ENCODE assay signal across 10 cellular contexts in the genomic region with DNA sequence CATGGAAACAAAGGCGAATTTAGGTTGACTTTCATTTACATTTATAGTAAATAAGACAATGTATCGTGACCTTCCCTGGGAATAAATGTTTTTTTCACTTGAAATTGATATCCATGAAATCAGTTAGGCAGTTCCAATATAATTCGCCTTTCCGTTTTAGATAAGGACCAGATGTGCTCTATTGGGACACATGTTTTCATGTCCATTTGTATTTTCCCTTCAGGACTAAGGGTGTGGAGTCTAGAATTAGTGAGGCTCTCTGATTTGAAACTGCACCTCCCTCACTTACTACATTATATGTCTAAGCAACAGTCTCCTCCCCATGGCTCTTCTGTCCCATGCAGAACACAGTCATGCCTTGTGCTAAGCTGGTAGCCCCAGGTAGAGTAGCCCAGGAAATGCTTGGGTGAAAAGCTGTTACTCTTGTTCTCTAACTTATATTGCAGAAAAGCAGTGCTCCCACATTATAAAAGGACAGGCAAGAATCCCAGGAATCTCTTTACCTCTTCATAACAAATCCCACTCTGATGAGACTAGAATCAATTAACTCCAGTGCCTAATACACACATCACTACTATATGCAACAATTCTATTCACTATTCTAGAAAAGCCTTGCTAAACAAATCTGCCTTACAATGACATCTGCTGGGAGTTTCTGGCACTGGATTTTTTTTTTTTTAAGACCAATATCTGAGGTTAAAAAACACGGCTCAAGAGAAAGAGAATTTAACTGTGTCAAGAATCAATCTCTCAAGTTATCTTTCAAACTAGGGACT.
DNase-seq lines count a peak whose midpoint lies in the region; TF ChIP-seq lines count a peak whose summit lies in the region.
"Had no signal": no experiment of that assay in that cellular context is flagged by ENCODE, and none has a peak within 500 bp of the region (broad histone marks: within the 10 kb centered on the region; RNA-seq: fewer than 3 reads in every experiment).

No MANE protein-coding gene starts in this region.

- no peaks in the 10 kb centered on the region for H3K9me3 ChIP-seq in ovary

- H3K27ac ChIP-seq in ovary = no peak overlapping the region

- TF ChIP-seq CTCF in AG09309 (IDR thresholded peaks at IDR 0.05; ENCODE audit: control insufficient read depth, insufficient read depth, low read depth, low read length, missing control alignments) = peak; percentile 57
- no peak for TF ChIP-seq CTCF in ovary (IDR thresholded peaks at IDR 0.05)

- no peaks in the 10 kb centered on the region for H3K27me3 ChIP-seq in ovary

- TF ChIP-seq EP300 in ovary (IDR thresholded peaks at IDR 0.05) = no peak

- DNase-seq in AG09309 (ENCODE audit: low read depth) (no peak), HT-29 (ENCODE audit: low spot score) (peak; percentile 68), astrocyte of the hippocampus (ENCODE audit: low read depth, low spot score) (peak; percentile 68), kidney tubule cell (ENCODE audit: low spot score) (peak; percentile 39), cerebellar cortex (ENCODE audit: low spot score) (no peak), ovary (no peak), NCI-H510A (lab: John Stamatoyannopoulos, UW) (no peak)
- DNase-seq in activated CD8-positive, alpha-beta memory T cell treated with anti-CD3 and anti-CD28 coated beads, Interleukin-2, amount 50 U/mL, for 4 hours = no peak
- DNase-seq: activated effector memory CD4-positive, alpha-beta T cell treated with anti-CD3 and anti-CD28 coated beads, Interleukin-2, amount 50 U/mL, for 16 hours; NK-92 treated with Interleukin-12 subunit alpha and Interleukin-12 subunit beta, amount 100 ng/mL, for 24 hours had no signal

- H3K4me3 ChIP-seq in AG09309 (ENCODE audit: control insufficient read depth, low read depth, low read length) (no peak overlapping the region), ovary (no peak overlapping the region)

- WGBS in ovary, 3 donors = 60 to 63% (median 61%) methylated on average over 5 of the region's 5 CpGs

- peaks cover 1% of the 10 kb centered on the region for H3K4me1 ChIP-seq in ovary (ENCODE audit: insufficient read depth)

- no peaks in the 10 kb centered on the region for H3K36me3 ChIP-seq in ovary

- intact Hi-C loops in ovary (cut with DNase I) = loop anchor here in 2 of 4 donors (10.0 kb wide), 1 partner anchor 662 kb away; no protein-coding TSS in a partner anchor

- no peak for TF ChIP-seq POLR2A in ovary (IDR thresholded peaks at IDR 0.05)

Comparison
In these comparisons a context has a peak if more than half of its experiments do, and no peak if none do; other contexts are left out.
1. DNase-seq: peak in HT-29 (single experiment), astrocyte of the hippocampus (single experiment) and kidney tubule cell (single experiment); none in AG09309 (single experiment), activated CD8-positive, alpha-beta memory T cell treated with anti-CD3 and anti-CD28 coated beads, Interleukin-2, amount 50 U/mL, for 4 hours (single experiment), cerebellar cortex (single experiment), ovary (0 of 5) and NCI-H510A (single experiment).